Comparison of ENCODE assay signal across 1 cellular context in the genomic region with DNA sequence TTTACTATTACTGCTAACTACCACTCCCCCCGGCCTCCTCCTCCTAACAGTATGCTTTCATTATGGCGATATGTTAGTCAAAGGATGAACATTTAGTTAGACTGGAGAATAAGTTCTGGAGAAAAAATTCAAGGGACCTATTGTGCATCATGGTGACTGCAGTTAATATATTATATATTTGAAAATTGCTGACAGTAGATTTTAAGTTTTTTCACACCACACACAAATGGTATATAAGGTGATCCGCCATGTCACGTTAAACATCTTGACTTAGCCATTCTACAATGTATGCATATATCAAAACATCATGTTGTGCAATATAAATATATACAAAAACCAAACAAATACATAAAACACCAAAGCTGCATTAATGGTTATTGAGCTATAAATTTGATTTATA.
TF ChIP-seq lines count a peak whose summit lies in the region.

No MANE protein-coding gene starts in this region.

TF ChIP-seq in HepG2, 621 proteins besides CTCF, POLR2A, EP300 and RAD21 (continued from another document):
- TF ChIP-seq, protein P1, sequence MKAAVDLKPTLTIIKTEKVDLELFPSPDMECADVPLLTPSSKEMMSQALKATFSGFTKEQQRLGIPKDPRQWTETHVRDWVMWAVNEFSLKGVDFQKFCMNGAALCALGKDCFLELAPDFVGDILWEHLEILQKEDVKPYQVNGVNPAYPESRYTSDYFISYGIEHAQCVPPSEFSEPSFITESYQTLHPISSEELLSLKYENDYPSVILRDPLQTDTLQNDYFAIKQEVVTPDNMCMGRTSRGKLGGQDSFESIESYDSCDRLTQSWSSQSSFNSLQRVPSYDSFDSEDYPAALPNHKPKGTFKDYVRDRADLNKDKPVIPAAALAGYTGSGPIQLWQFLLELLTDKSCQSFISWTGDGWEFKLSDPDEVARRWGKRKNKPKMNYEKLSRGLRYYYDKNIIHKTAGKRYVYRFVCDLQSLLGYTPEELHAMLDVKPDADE (CRISPR knock-in tag; IDR thresholded peaks at IDR 0.05), result no peak
- TF ChIP-seq ZFP82 (CRISPR knock-in tag; IDR thresholded peaks at IDR 0.05; ENCODE audit: borderline replicate concordance) (no peak), MXD4 (CRISPR knock-in tag; IDR thresholded peaks at IDR 0.05) (no peak), MAFK (conservative IDR thresholded peaks at IDR 0.05 in 1 of 2, IDR thresholded peaks at IDR 0.05 in 1 of 2; ENCODE audit: low read length in 2 of 2) (peak in 1 of 2 experiments; percentile 78; a peak in 2 of 4 replicates), ETV5 (CRISPR knock-in tag; IDR thresholded peaks at IDR 0.05; ENCODE audit: borderline replicate concordance) (no peak), ZNF850 (CRISPR knock-in tag; conservative IDR thresholded peaks at IDR 0.05) (no peak), ZNF563 (CRISPR knock-in tag; IDR thresholded peaks at IDR 0.05) (no peak)
